Comparison of ENCODE assay signal across 24 cellular contexts in genomic region chr7:2569421-2569820, GRCh38. TPM values are rescaled to one million over a fixed set of nuclear protein-coding genes. Genes with fewer than 3 reads are reported as not detected.
DNase-seq lines count a peak whose midpoint lies in the region; FAIRE-seq and TF ChIP-seq lines count a peak whose summit lies in the region.
"Had no signal": no experiment of that assay in that cellular context is flagged by ENCODE, and none has a peak within 500 bp of the region (broad histone marks: within the 10 kb centered on the region; RNA-seq: fewer than 3 reads in every experiment).

No MANE protein-coding gene starts in this region.

- H3K27ac ChIP-seq in astrocyte (ENCODE audit: low read depth, low read length) (no peak overlapping the region), osteoblast (ENCODE audit: low read depth, low read length) (no peak overlapping the region)
- H3K27ac ChIP-seq: 22Rv1; BLaER1 treated with 17β-estradiol and CSF1 and Interleukin-3, amounts not matched to agents 10 nM and 100 nM had no signal

- no peak for FAIRE-seq in astrocyte (lab: Jason Lieb, UNC)
- FAIRE-seq in urothelium cell line (lab: Jason Lieb, UNC), result peak; percentile 79
- FAIRE-seq: A204.1, GM12891, GM18507, H54 had no signal

- H3K4me1 ChIP-seq in astrocyte (ENCODE audit: insufficient read depth, low read length) (peaks cover 20% of the 10 kb centered on the region), osteoblast (ENCODE audit: insufficient read depth, low read length) (peaks cover 8% of the 10 kb centered on the region)
- H3K4me1 ChIP-seq: BE2C, HAP-1 had no signal

- peak overlapping the region; percentile 99 for H3K27ac Mint-ChIP-seq in Calu3 (ENCODE audit: unreplicated experiment)
- H3K27ac Mint-ChIP-seq in astrocyte (ENCODE audit: unreplicated experiment), result peak overlapping the region; percentile 53
- H3K27ac Mint-ChIP-seq: CD4-positive, alpha-beta T cell; HFFc6 had no signal

- no peak for DNase-seq in Calu3
- DNase-seq in astrocyte (ENCODE audit: low read depth), result no peak
- DNase-seq in osteoblast (ENCODE audit: insufficient read length, low spot score, missing footprints), result peak; percentile 21
- DNase-seq in urothelium cell line (ENCODE audit: low spot score), result no peak
- DNase-seq in NCI-H524 (lab: John Stamatoyannopoulos, UW), result no peak
- no peak for DNase-seq in NCI-H510A (lab: John Stamatoyannopoulos, UW)
- no peak for DNase-seq in AG08395 (ENCODE audit: low spot score)
- DNase-seq: AML-193; BE2C; CD4-positive, alpha-beta T cell; CD8-positive, alpha-beta memory T cell; DMS53; DMS79 treated with DMSO at 0.1 percent for 48 hours; GF-D8; GOT3; HFFc6 had no signal

- no peak overlapping the region for H3K4me3 ChIP-seq in astrocyte (ENCODE audit: insufficient read depth, low read depth, low read length)
- no peak overlapping the region for H3K4me3 ChIP-seq in osteoblast (ENCODE audit: insufficient read depth, low read length)
- H3K4me3 ChIP-seq: BLaER1 treated with 17β-estradiol and CSF1 and Interleukin-3, amounts not matched to agents 10 nM and 100 nM; HAP-1 had no signal

- TF ChIP-seq CTCF in Calu3 (IDR thresholded peaks at IDR 0.05; ENCODE audit: unreplicated experiment), result no peak
- no peak for TF ChIP-seq CTCF in astrocyte (IDR thresholded peaks at IDR 0.05; ENCODE audit: insufficient read depth, low read depth, low read length)
- TF ChIP-seq CTCF in osteoblast (IDR thresholded peaks at IDR 0.05; ENCODE audit: extremely low read depth, low read depth, low read length), result no peak

- H3K9me3 Mint-ChIP-seq in Calu3 (ENCODE audit: low read depth, unreplicated experiment), result no peaks in the 10 kb centered on the region
- no peaks in the 10 kb centered on the region for H3K9me3 Mint-ChIP-seq in astrocyte (ENCODE audit: unreplicated experiment)
- H3K9me3 Mint-ChIP-seq: CD14-positive monocyte; CD4-positive, alpha-beta T cell; CD8-positive, alpha-beta memory T cell; HFFc6 had no signal

- no peaks in the 10 kb centered on the region for H3K9me3 ChIP-seq in astrocyte (ENCODE audit: insufficient read depth, low read depth, low read length)
- H3K9me3 ChIP-seq in osteoblast (ENCODE audit: low read depth, low read length), result no peaks in the 10 kb centered on the region
- H3K9me3 ChIP-seq: BE2C; BLaER1 treated with 17β-estradiol and CSF1 and Interleukin-3, amounts not matched to agents 10 nM and 100 nM; HAP-1 had no signal

- H3K4me2 ChIP-seq in astrocyte (ENCODE audit: low read length) (no peak overlapping the region), osteoblast (ENCODE audit: insufficient read depth, low read length) (no peak overlapping the region)

- H3K4me1 Mint-ChIP-seq in Calu3 (ENCODE audit: low read depth, unreplicated experiment) (peaks cover 71% of the 10 kb centered on the region), astrocyte (ENCODE audit: low read depth, unreplicated experiment) (peaks cover 17% of the 10 kb centered on the region)

- no peaks in the 10 kb centered on the region for H3K27me3 ChIP-seq in astrocyte (ENCODE audit: insufficient read depth, low read length)
- no peaks in the 10 kb centered on the region for H3K27me3 ChIP-seq in osteoblast (ENCODE audit: insufficient read depth, low read length)
- H3K27me3 ChIP-seq: BE2C had no signal

- no peak overlapping the region for H3K9ac ChIP-seq in astrocyte (ENCODE audit: low read length)
- H3K9ac ChIP-seq: BLaER1 treated with 17β-estradiol and CSF1 and Interleukin-3, amounts not matched to agents 10 nM and 100 nM had no signal

- H3K36me3 ChIP-seq in astrocyte (ENCODE audit: insufficient read depth, low read length) (no peaks in the 10 kb centered on the region), osteoblast (ENCODE audit: insufficient read depth, low read length) (peaks cover 16% of the 10 kb centered on the region)
- H3K36me3 ChIP-seq: BE2C, HAP-1 had no signal

- BruUV-seq in Calu3 (replicated peaks; lab: Mats Ljungman, UMichigan), result no TSS peak

- H2AFZ ChIP-seq in astrocyte (ENCODE audit: low read depth, low read length) (no peak overlapping the region), osteoblast (ENCODE audit: low read length) (no peak overlapping the region)

- CTCF ChIA-PET in Calu3 (lab: Charles Lee), result no interaction called here

- no peak overlapping the region for H3K4me3 Mint-ChIP-seq in Calu3 (ENCODE audit: low read depth, unreplicated experiment)
- H3K4me3 Mint-ChIP-seq in astrocyte (ENCODE audit: unreplicated experiment), result no peak overlapping the region
- H3K4me3 Mint-ChIP-seq: CD14-positive monocyte; CD4-positive, alpha-beta T cell; CD8-positive, alpha-beta memory T cell; HFFc6 had no signal

- H3K79me2 ChIP-seq in astrocyte (ENCODE audit: insufficient read depth, low read length) (peaks cover 7% of the 10 kb centered on the region), osteoblast (ENCODE audit: insufficient read depth, low read length) (peaks cover 21% of the 10 kb centered on the region)

- no peaks in the 10 kb centered on the region for H3K27me3 Mint-ChIP-seq in Calu3 (ENCODE audit: unreplicated experiment)
- no peaks in the 10 kb centered on the region for H3K27me3 Mint-ChIP-seq in astrocyte (ENCODE audit: low read depth, unreplicated experiment)
- H3K27me3 Mint-ChIP-seq: CD4-positive, alpha-beta T cell; CD8-positive, alpha-beta memory T cell had no signal

- peaks cover 64% of the 10 kb centered on the region for H3K36me3 Mint-ChIP-seq in Calu3 (ENCODE audit: insufficient read depth, unreplicated experiment)
- peaks cover 10% of the 10 kb centered on the region for H3K36me3 Mint-ChIP-seq in astrocyte (ENCODE audit: low read depth, unreplicated experiment)

- H4K20me1 ChIP-seq in astrocyte (ENCODE audit: insufficient read depth, low read length) (peaks cover 27% of the 10 kb centered on the region), osteoblast (ENCODE audit: insufficient read depth, low read length) (peaks cover 9% of the 10 kb centered on the region)

- intact Hi-C loops in Calu3 (cut with micrococcal nuclease; ENCODE audit: unreplicated experiment), result loop anchor here (10.0 kb wide), 1 partner anchor 115 kb away; the partner anchor contains the start of gene AMZ1

RNA-seq across cellular contexts. Expression of gene IQCE, which starts 10.6 kb away (rescaled TPM):
- total RNA-seq in Calu3 (2022), result 94.8 and 96.4 TPM in 2 replicates
- 13.1 and 13.8 TPM in 2 replicates for total RNA-seq in astrocyte
- total RNA-seq in osteoblast, result 15.3 and 18.8 TPM in 2 replicates

RNA-seq across cellular contexts. Expression of gene BRAT1, which starts 14.1 kb away (rescaled TPM):
- total RNA-seq in Calu3 (2022) (56.2 and 59.6 TPM in 2 replicates), astrocyte (18.7 and 19.7 TPM in 2 replicates), osteoblast (23.9 and 28.2 TPM in 2 replicates)

RNA-seq across cellular contexts. Expression of gene LFNG, which starts 49.8 kb away (rescaled TPM):
- 46.8 and 59.1 TPM in 2 replicates for total RNA-seq in Calu3 (2022)
- total RNA-seq in astrocyte, result 58.6 and 76.9 TPM in 2 replicates
- total RNA-seq in osteoblast, result 16.2 and 21.0 TPM in 2 replicates
